Comparison of ENCODE assay signal across 1 cellular context in the genomic region with DNA sequence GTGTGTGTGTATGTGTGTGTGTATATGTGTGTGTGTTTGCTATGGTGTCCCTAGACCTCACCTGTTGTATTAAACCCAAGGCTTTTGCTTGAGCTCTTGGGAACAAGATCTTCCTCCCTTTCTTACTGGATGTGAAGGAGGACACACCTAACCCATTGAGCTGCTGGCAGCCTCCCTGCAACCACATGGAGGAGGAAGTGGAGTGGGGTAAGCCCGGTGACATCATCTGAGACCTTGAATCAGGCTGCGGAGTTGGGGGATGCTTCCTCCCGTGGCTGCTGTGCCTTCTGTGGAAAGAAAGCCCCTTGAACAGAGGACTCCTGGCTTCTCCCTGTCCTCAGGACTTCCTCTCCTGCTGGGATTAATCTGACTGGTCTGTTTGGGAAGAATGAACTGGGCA.
A peak's percentile ranks its signal among the peaks of the same experiment; 100 is the strongest.
TF ChIP-seq lines count a peak whose summit lies in the region.

No MANE protein-coding gene starts in this region.

TF ChIP-seq in K562, 482 proteins besides CTCF, POLR2A, EP300 and RAD21:
- TF ChIP-seq SPI1 (IDR thresholded peaks at IDR 0.05; ENCODE audit: borderline replicate concordance, low read depth, low read length) (peak; percentile 32; the same call in 1 of the 2 replicates), SMARCA5 (IDR thresholded peaks at IDR 0.05) (no peak)
